ENCODE assay signal across 13 cellular contexts in the genomic region with DNA sequence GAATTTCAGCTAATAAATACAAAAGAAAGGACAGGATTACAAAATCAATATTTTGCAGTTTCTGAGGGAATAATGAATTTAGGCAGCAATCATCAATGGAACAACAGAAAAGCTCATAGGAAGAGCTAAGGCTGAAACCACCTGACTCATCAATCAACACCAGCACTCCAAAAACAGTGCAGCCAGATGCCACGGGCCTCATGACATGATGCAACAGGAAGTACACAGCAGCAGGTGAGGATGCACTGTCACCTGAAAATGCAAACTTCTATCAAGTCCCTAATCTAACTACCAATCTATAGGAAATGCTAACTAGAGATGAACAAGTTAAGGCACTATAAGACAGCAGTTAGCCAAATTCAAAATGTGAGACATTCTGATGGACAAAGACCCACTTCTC. TPM values are rescaled to one million over a fixed set of nuclear protein-coding genes. Genes with fewer than 3 reads are reported as not detected.
DNase-seq lines count a peak whose midpoint lies in the region; ATAC-seq, FAIRE-seq and TF ChIP-seq lines count a peak whose summit lies in the region.
"Had no signal": no experiment of that assay in that cellular context is flagged by ENCODE, and none has a peak within 500 bp of the region (broad histone marks: within the 10 kb centered on the region; RNA-seq: fewer than 3 reads in every experiment).

No MANE protein-coding gene starts in this region.

- no peaks in the 10 kb centered on the region for H3K27me3 Mint-ChIP-seq in stimulated activated naive CD8-positive, alpha-beta T cell treated with anti-CD3 and anti-CD28 coated beads, Interleukin-15, Interleukin-2, amounts not matched to agents 100 ng/mL and 50 ng/mL, for 24 hours
- H3K27me3 Mint-ChIP-seq in T-helper 1 cell treated with Interleukin-12 subunit alpha and Interleukin-12 subunit beta and Interleukin-4 antibody, amounts not matched to agents 30 μg/mL and 1 μg/mL, for 36 hours (ENCODE audit: low read depth), result no peaks in the 10 kb centered on the region
- H3K27me3 Mint-ChIP-seq in activated naive CD8-positive, alpha-beta T cell treated with anti-CD3 and anti-CD28 coated beads, Interleukin-2, amount 50 U/mL, for 24 hours, result no peaks in the 10 kb centered on the region

- no peak for TF ChIP-seq POLR2A in stomach (IDR thresholded peaks at IDR 0.05)

- no peak for DNase-seq in stimulated activated naive CD8-positive, alpha-beta T cell treated with anti-CD3 and anti-CD28 coated beads, Interleukin-15, Interleukin-2, amounts not matched to agents 100 U/mL and 50 U/mL, for 24 hours
- DNase-seq in activated naive CD8-positive, alpha-beta T cell treated with anti-CD3 and anti-CD28 coated beads, Interleukin-2, amount 50 U/mL, for 24 hours, result no peak
- DNase-seq in G401 (ENCODE audit: low spot score) (no peak), stomach (no peak), urothelium cell line (ENCODE audit: low spot score) (no peak)
- DNase-seq: dermis blood vessel endothelial cell, NCI-H187 treated with DMSO at 0.1 percent for 48 hours had no signal

- H3K4me3 Mint-ChIP-seq in stimulated activated naive CD8-positive, alpha-beta T cell treated with anti-CD3 and anti-CD28 coated beads, Interleukin-15, Interleukin-2, amounts not matched to agents 100 ng/mL and 50 ng/mL, for 24 hours, result no peak overlapping the region
- H3K4me3 Mint-ChIP-seq in T-helper 1 cell treated with Interleukin-12 subunit alpha and Interleukin-12 subunit beta and Interleukin-4 antibody, amounts not matched to agents 30 μg/mL and 1 μg/mL, for 36 hours, result peak overlapping the region; percentile 21
- no peak overlapping the region for H3K4me3 Mint-ChIP-seq in activated naive CD8-positive, alpha-beta T cell treated with anti-CD3 and anti-CD28 coated beads, Interleukin-2, amount 50 U/mL, for 24 hours
- H3K4me3 Mint-ChIP-seq: mesothelial cell of epicardium had no signal

- intact Hi-C loops in stomach (cut with DNase I; ENCODE audit: low total_unique reads), result no loop called here

- H3K27me3 ChIP-seq in stomach, result no peaks in the 10 kb centered on the region
- H3K27me3 ChIP-seq: right atrium auricular region had no signal

- no peaks in the 10 kb centered on the region for H3K4me1 ChIP-seq in stomach
- H3K4me1 ChIP-seq: right atrium auricular region had no signal

- H3K4me1 Mint-ChIP-seq in stimulated activated naive CD8-positive, alpha-beta T cell treated with anti-CD3 and anti-CD28 coated beads, Interleukin-15, Interleukin-2, amounts not matched to agents 100 ng/mL and 50 ng/mL, for 24 hours (ENCODE audit: low read depth), result peaks cover 7% of the 10 kb centered on the region
- peaks cover 21% of the 10 kb centered on the region for H3K4me1 Mint-ChIP-seq in T-helper 1 cell treated with Interleukin-12 subunit alpha and Interleukin-12 subunit beta and Interleukin-4 antibody, amounts not matched to agents 30 μg/mL and 1 μg/mL, for 36 hours (ENCODE audit: low read depth)
- H3K4me1 Mint-ChIP-seq in activated naive CD8-positive, alpha-beta T cell treated with anti-CD3 and anti-CD28 coated beads, Interleukin-2, amount 50 U/mL, for 24 hours, result peaks cover 6% of the 10 kb centered on the region
- H3K4me1 Mint-ChIP-seq: mesothelial cell of epicardium had no signal

- WGBS in stomach, 5 donors, result 38 to 67% (median 60%) methylated on average over 1 of the region's 1 CpG

- no peak for FAIRE-seq in urothelium cell line (lab: Jason Lieb, UNC)

- H3K36me3 Mint-ChIP-seq in stimulated activated naive CD8-positive, alpha-beta T cell treated with anti-CD3 and anti-CD28 coated beads, Interleukin-15, Interleukin-2, amounts not matched to agents 100 ng/mL and 50 ng/mL, for 24 hours (ENCODE audit: low read depth), result peaks cover 70% of the 10 kb centered on the region
- H3K36me3 Mint-ChIP-seq in T-helper 1 cell treated with Interleukin-12 subunit alpha and Interleukin-12 subunit beta and Interleukin-4 antibody, amounts not matched to agents 30 μg/mL and 1 μg/mL, for 36 hours (ENCODE audit: low read depth), result peaks cover 57% of the 10 kb centered on the region
- peaks cover 38% of the 10 kb centered on the region for H3K36me3 Mint-ChIP-seq in activated naive CD8-positive, alpha-beta T cell treated with anti-CD3 and anti-CD28 coated beads, Interleukin-2, amount 50 U/mL, for 24 hours (ENCODE audit: low read depth)

- ATAC-seq in stimulated activated naive CD8-positive, alpha-beta T cell treated with anti-CD3 and anti-CD28 coated beads, Interleukin-15, Interleukin-2, amounts not matched to agents 100 U/mL and 50 U/mL, for 24 hours, result no peak
- ATAC-seq in activated naive CD8-positive, alpha-beta T cell treated with anti-CD3 and anti-CD28 coated beads, Interleukin-2, amount 50 U/mL, for 24 hours, result peak; percentile 28
- ATAC-seq in GM21423 (IDR thresholded peaks at IDR 0.05; ENCODE audit: unreplicated experiment), result no peak

- H3K27ac ChIP-seq in stomach, result no peak overlapping the region
- H3K27ac ChIP-seq: right atrium auricular region, SK-N-MC had no signal

- H3K36me3 ChIP-seq in stomach, result peaks cover 39 to 99% (median 92%) of the 10 kb centered on the region in 4 donors

- peak overlapping the region; percentile 18 for H3K27ac Mint-ChIP-seq in stimulated activated naive CD8-positive, alpha-beta T cell treated with anti-CD3 and anti-CD28 coated beads, Interleukin-15, Interleukin-2, amounts not matched to agents 100 ng/mL and 50 ng/mL, for 24 hours
- H3K27ac Mint-ChIP-seq in T-helper 1 cell treated with Interleukin-12 subunit alpha and Interleukin-12 subunit beta and Interleukin-4 antibody, amounts not matched to agents 30 μg/mL and 1 μg/mL, for 36 hours, result peak overlapping the region; percentile 67
- H3K27ac Mint-ChIP-seq in activated naive CD8-positive, alpha-beta T cell treated with anti-CD3 and anti-CD28 coated beads, Interleukin-2, amount 50 U/mL, for 24 hours, result no peak overlapping the region
- H3K27ac Mint-ChIP-seq: mesothelial cell of epicardium had no signal

- H3K9me3 Mint-ChIP-seq in stimulated activated naive CD8-positive, alpha-beta T cell treated with anti-CD3 and anti-CD28 coated beads, Interleukin-15, Interleukin-2, amounts not matched to agents 100 ng/mL and 50 ng/mL, for 24 hours, result no peaks in the 10 kb centered on the region
- no peaks in the 10 kb centered on the region for H3K9me3 Mint-ChIP-seq in T-helper 1 cell treated with Interleukin-12 subunit alpha and Interleukin-12 subunit beta and Interleukin-4 antibody, amounts not matched to agents 30 μg/mL and 1 μg/mL, for 36 hours
- H3K9me3 Mint-ChIP-seq in activated naive CD8-positive, alpha-beta T cell treated with anti-CD3 and anti-CD28 coated beads, Interleukin-2, amount 50 U/mL, for 24 hours, result no peaks in the 10 kb centered on the region
- H3K9me3 Mint-ChIP-seq: mesothelial cell of epicardium had no signal

- no peak for TF ChIP-seq CTCF in stomach (IDR thresholded peaks at IDR 0.05)

- in situ Hi-C loops in G401 (cut with HindIII; ENCODE audit: low sequenced_read_pairs), result no loop called here

- no peak for TF ChIP-seq EP300 in stomach (IDR thresholded peaks at IDR 0.05)

- no peak overlapping the region for H3K4me3 ChIP-seq in stomach
- H3K4me3 ChIP-seq: right atrium auricular region, SK-N-MC had no signal

- no peaks in the 10 kb centered on the region for H3K9me3 ChIP-seq in stomach
- H3K9me3 ChIP-seq: right atrium auricular region had no signal

RNA-seq across cellular contexts. Expression of a gene that starts 21.7 kb away (rescaled TPM):
- total RNA-seq in G401 (2014; rRNA removed; shearing (Covaris generic)), result 50.2 and 64.1 TPM in 2 replicates
- total RNA-seq in stomach, result 100 to 1,000 TPM in 1 of 5 donors, 10 to 100 TPM in 4; 13.0 to 114 (median 47.8) TPM
- 10 to 100 TPM in 2 of 3 donors, 1 to 10 TPM in 1; 9.6 to 13.3 (median 12.0) TPM for polyA plus RNA-seq in stomach
